In genomic region chr19:45764947-45765346, GRCh38 we compare ENCODE assay signal across 1 cellular context.
TF ChIP-seq lines count a peak whose summit lies in the region.

No MANE protein-coding gene starts in this region.

TF ChIP-seq in HepG2, 621 proteins besides CTCF, POLR2A, EP300 and RAD21:
- TF ChIP-seq ZFYVE20 (CRISPR knock-in tag; IDR thresholded peaks at IDR 0.05; ENCODE audit: borderline replicate concordance, low read depth) (no peak), RBM22 (optimal IDR thresholded peaks at IDR 0.05; ENCODE audit: low read length) (peak; percentile 19)
